In genomic region chr18:62894681-62895390, GRCh38 we compare ENCODE assay signal across 25 cellular contexts.
A peak's percentile ranks its signal among the peaks of the same experiment; 100 is the strongest.
DNase-seq lines count a peak whose midpoint lies in the region; ATAC-seq, FAIRE-seq and TF ChIP-seq lines count a peak whose summit lies in the region.
"Had no signal": no experiment of that assay in that cellular context is flagged by ENCODE, and none has a peak within 500 bp of the region (broad histone marks: within the 10 kb centered on the region; RNA-seq: fewer than 3 reads in every experiment).

No MANE protein-coding gene starts in this region.

- no peak overlapping the region for H3K14ac ChIP-seq in mesenchymal stem cell (ENCODE audit: low read length in 2 of 2)

- H2BK120ac ChIP-seq in mesenchymal stem cell (ENCODE audit: low read depth, low read length): peak overlapping the region; percentile 49

- no peak overlapping the region for H2BK15ac ChIP-seq in mesenchymal stem cell (ENCODE audit: low read depth, poor library complexity, severe bottlenecking)

- peaks cover 9% of the 10 kb centered on the region for H3K4me1 ChIP-seq in mesenchymal stem cell (ENCODE audit: control insufficient read depth, insufficient read depth, low read depth, low read length)
- H3K4me1 ChIP-seq: A549 had no signal

- peak overlapping the region; percentile 65 for H2AK5ac ChIP-seq in mesenchymal stem cell (ENCODE audit: low read length, severe bottlenecking)

- H3K79me1 ChIP-seq in mesenchymal stem cell (replicated peaks; ENCODE audit: low read length, poor library complexity, severe bottlenecking): peaks cover 1% of the 10 kb centered on the region

- peak overlapping the region; percentile 66 to 75 for H3K18ac ChIP-seq in mesenchymal stem cell (ENCODE audit: low read depth in 1 of 2, low read length in 2 of 2)

- no peak for DNase-seq in D721Med (ENCODE audit: insufficient read length, low spot score)
- DNase-seq in HFFc6: no peak
- no peak for DNase-seq in dorsolateral prefrontal cortex
- peak; percentile 61 for DNase-seq in mesenchymal stem cell
- DNase-seq in NCI-H774 (lab: John Stamatoyannopoulos, UW): no peak
- DNase-seq in GM19238 (ENCODE audit: insufficient read length, low spot score): no peak
- no peak for DNase-seq in epidermal melanocyte (ENCODE audit: insufficient read length, low spot score)
- DNase-seq: CD4-positive, alpha-beta memory T cell; DMS53; EL; NCI-H1092 treated with DMSO at 0.1 percent for 48 hours; NCI-H2081; NCI-H510A; NCI-H748 treated with DMSO at 0.1 percent for 48 hours; RPMI8226; SHP77 treated with DMSO at 0.1 percent for 48 hours had no signal

- H3K36me3 Mint-ChIP-seq in HFFc6 (ENCODE audit: low read depth): peaks cover 17% of the 10 kb centered on the region

- peak; percentile 75 for FAIRE-seq in D721Med (lab: Jason Lieb, UNC)
- FAIRE-seq: A549, GM12878, GM19239, HTR-8/SVneo had no signal

- TF ChIP-seq CTCF in D721Med (IDR thresholded peaks at IDR 0.05; ENCODE audit: insufficient read depth, missing control alignments) (no peak), HFFc6 (IDR thresholded peaks at IDR 0.05) (no peak), dorsolateral prefrontal cortex (IDR thresholded peaks at IDR 0.05 in 54 of 56, conservative IDR thresholded peaks at IDR 0.05 in 2 of 56; ENCODE audit: low read depth in 1 of 56, partially characterized antibody in 56 of 56) (no peak)

- peak overlapping the region in 1 of 2 experiments; percentile 67 for H3K4ac ChIP-seq in mesenchymal stem cell (ENCODE audit: low read depth in 1 of 2, low read length in 2 of 2)

- H2BK12ac ChIP-seq in mesenchymal stem cell (ENCODE audit: low read length in 2 of 2): peak overlapping the region in 1 of 2 experiments; percentile 84

- H3K23ac ChIP-seq in mesenchymal stem cell (ENCODE audit: low read length in 2 of 2): no peak overlapping the region

- H3K4me3 ChIP-seq in dorsolateral prefrontal cortex (no peak overlapping the region), mesenchymal stem cell (ENCODE audit: insufficient read depth in 1 of 2, low read depth in 1 of 2, low read length in 2 of 2) (no peak overlapping the region)
- H3K4me3 ChIP-seq: A549, BLaER1, GM12878 had no signal

- H3K4me2 ChIP-seq in mesenchymal stem cell (ENCODE audit: low read length, poor library complexity, severe bottlenecking): no peak overlapping the region
- H3K4me2 ChIP-seq: A549, BLaER1 had no signal

- H3K4me1 Mint-ChIP-seq in HFFc6 (ENCODE audit: low read depth): peaks cover 47% of the 10 kb centered on the region
- H3K4me1 Mint-ChIP-seq: CD4-positive, alpha-beta memory T cell had no signal

- H3K36me3 ChIP-seq in mesenchymal stem cell (ENCODE audit: control insufficient read depth in 1 of 2, insufficient read depth in 2 of 2, low read depth in 1 of 2, low read length in 2 of 2): peaks cover 3 to 13% of the 10 kb centered on the region in 2 experiments

- H4K91ac ChIP-seq in mesenchymal stem cell (ENCODE audit: low read length): peak overlapping the region; percentile 39

- WGBS in mesenchymal stem cell: 7% methylated on average over 6 of the region's 6 CpGs

- no peak overlapping the region; the same call in 1 of the 2 replicates for H3K4me3 Mint-ChIP-seq in HFFc6
- H3K4me3 Mint-ChIP-seq: CD4-positive, alpha-beta memory T cell had no signal

- H3K9ac ChIP-seq in mesenchymal stem cell (ENCODE audit: low read length): no peak overlapping the region
- H3K9ac ChIP-seq: BLaER1 had no signal

- no peaks in the 10 kb centered on the region for H3K9me3 Mint-ChIP-seq in HFFc6

- no peaks in the 10 kb centered on the region for H3K9me3 ChIP-seq in mesenchymal stem cell (ENCODE audit: control insufficient read depth, low read length)
- H3K9me3 ChIP-seq: A549, BLaER1 had no signal

- no peak overlapping the region for H4K8ac ChIP-seq in mesenchymal stem cell (ENCODE audit: low read length)

- no peak overlapping the region for H2AFZ ChIP-seq in mesenchymal stem cell (ENCODE audit: low read depth, low read length)

- no peaks in the 10 kb centered on the region for H3K27me3 Mint-ChIP-seq in HFFc6 (ENCODE audit: insufficient read depth)
- H3K27me3 Mint-ChIP-seq: CD4-positive, alpha-beta memory T cell had no signal

- H3K27me3 ChIP-seq in dorsolateral prefrontal cortex (no peaks in the 10 kb centered on the region), mesenchymal stem cell (ENCODE audit: control insufficient read depth in 1 of 2, insufficient read depth in 1 of 2, low read length in 2 of 2) (no peaks in the 10 kb centered on the region)
- H3K27me3 ChIP-seq: BLaER1 had no signal

- no peak overlapping the region for H2BK5ac ChIP-seq in mesenchymal stem cell (ENCODE audit: low read depth, low read length, poor library complexity, severe bottlenecking)

- ATAC-seq in HG03439 (IDR thresholded peaks at IDR 0.05; ENCODE audit: unreplicated experiment): no peak
- ATAC-seq: A549, GM12878, HCT116, SK-N-SH treated with all-trans-retinoic acid at 6 μM for 48 hours had no signal

- peak overlapping the region in 43 of 59 donors; percentile 0 to 79 (median 49) for H3K27ac ChIP-seq in dorsolateral prefrontal cortex
- no peak overlapping the region for H3K27ac ChIP-seq in mesenchymal stem cell (ENCODE audit: low read length, poor library complexity, severe bottlenecking)
- H3K27ac ChIP-seq: A549, BLaER1, HL-60 had no signal

- H3K27ac Mint-ChIP-seq in HFFc6: peak overlapping the region; percentile 29; the same call in 1 of the 2 replicates

- intact Hi-C loops in dorsolateral prefrontal cortex (cut with DNase I): loop anchor here in 1 of 2 donors (5.0 to 10.0 kb wide), 3 partner anchors 60 to 310 kb away; partner anchors contain the start of gene PHLPP1
